ENCODE assay signal across 9 cellular contexts in genomic region chr4:101019313-101019712, GRCh38.
DNase-seq lines count a peak whose midpoint lies in the region; ATAC-seq lines count a peak whose summit lies in the region.
"Had no signal": no experiment of that assay in that cellular context is flagged by ENCODE, and none has a peak within 500 bp of the region (broad histone marks: within the 10 kb centered on the region; RNA-seq: fewer than 3 reads in every experiment).

No MANE protein-coding gene starts in this region.

- no peak overlapping the region for H4K91ac ChIP-seq in mesenchymal stem cell (ENCODE audit: low read length)

- H3K9me3 ChIP-seq in mesenchymal stem cell (ENCODE audit: control insufficient read depth, low read length): no peaks in the 10 kb centered on the region
- H3K9me3 ChIP-seq: esophagus muscularis mucosa had no signal

- H3K18ac ChIP-seq in mesenchymal stem cell (ENCODE audit: low read depth in 1 of 2, low read length in 2 of 2): no peak overlapping the region

- H2BK15ac ChIP-seq in mesenchymal stem cell (ENCODE audit: low read depth, poor library complexity, severe bottlenecking): no peak overlapping the region

- no peak overlapping the region for H2AFZ ChIP-seq in mesenchymal stem cell (ENCODE audit: low read depth, low read length)

- no peaks in the 10 kb centered on the region for H3K27me3 ChIP-seq in mesenchymal stem cell (ENCODE audit: control insufficient read depth in 1 of 2, insufficient read depth in 1 of 2, low read length in 2 of 2)
- H3K27me3 ChIP-seq: esophagus muscularis mucosa had no signal

- H3K4me1 ChIP-seq in mesenchymal stem cell (ENCODE audit: control insufficient read depth, insufficient read depth, low read depth, low read length): peaks cover 8% of the 10 kb centered on the region

- H3K4me3 ChIP-seq in mesenchymal stem cell (ENCODE audit: insufficient read depth in 1 of 2, low read depth in 1 of 2, low read length in 2 of 2): no peak overlapping the region
- H3K4me3 ChIP-seq: esophagus muscularis mucosa had no signal

- peaks cover 23% of the 10 kb centered on the region for H3K36me3 Mint-ChIP-seq in T-helper 2 cell treated with Interferon-gamma antibody and Interleukin-4, amounts not matched to agents 5 μg/mL and 100 μg/mL, for 36 hours (ENCODE audit: low read depth)
- H3K36me3 Mint-ChIP-seq in activated T-helper 1 cell treated with anti-CD3 and anti-CD28 coated beads, Interleukin-12 subunit alpha, Interleukin-12 subunit beta, Interleukin-2, Interleukin-4 antibody, amounts not matched to agents 30 ng/mL and 10 ng/mL and 1 ng/mL, durations not matched to agents 14 hours and 24 hours and 36 hours (ENCODE audit: low read depth): peaks cover 10% of the 10 kb centered on the region

- H3K9ac ChIP-seq in mesenchymal stem cell (ENCODE audit: low read length): no peak overlapping the region

- H3K4me3 Mint-ChIP-seq in T-helper 2 cell treated with Interferon-gamma antibody and Interleukin-4, amounts not matched to agents 5 μg/mL and 100 μg/mL, for 36 hours: peak overlapping the region; percentile 67
- H3K4me3 Mint-ChIP-seq in activated T-helper 1 cell treated with anti-CD3 and anti-CD28 coated beads, Interleukin-12 subunit alpha, Interleukin-12 subunit beta, Interleukin-2, Interleukin-4 antibody, amounts not matched to agents 30 ng/mL and 10 ng/mL and 1 ng/mL, durations not matched to agents 14 hours and 24 hours and 36 hours: peak overlapping the region; percentile 27

- H3K4me1 Mint-ChIP-seq in T-helper 2 cell treated with Interferon-gamma antibody and Interleukin-4, amounts not matched to agents 5 μg/mL and 100 μg/mL, for 36 hours (ENCODE audit: low read depth): peaks cover 62% of the 10 kb centered on the region
- peaks cover 72% of the 10 kb centered on the region for H3K4me1 Mint-ChIP-seq in activated T-helper 1 cell treated with anti-CD3 and anti-CD28 coated beads, Interleukin-12 subunit alpha, Interleukin-12 subunit beta, Interleukin-2, Interleukin-4 antibody, amounts not matched to agents 30 ng/mL and 10 ng/mL and 1 ng/mL, durations not matched to agents 14 hours and 24 hours and 36 hours (ENCODE audit: low read depth)

- intact Hi-C loops in activated T-helper 1 cell treated with anti-CD3 and anti-CD28 coated beads, Interleukin-12 subunit alpha, Interleukin-12 subunit beta, Interleukin-2, Interleukin-4 antibody, amounts not matched to agents 30 ng/mL and 10 ng/mL and 1 ng/mL, durations not matched to agents 14 hours and 24 hours and 36 hours (cut with micrococcal nuclease): loop anchor here (5.0 to 10.0 kb wide), 2 partner anchors 1072 to 1325 kb away; partner anchors contain the start of genes DNAJB14 and SLC39A8
- intact Hi-C loops in posterior vena cava (cut with DNase I): no loop called here

- peaks cover 0 to 13% of the 10 kb centered on the region in 2 experiments for H3K36me3 ChIP-seq in mesenchymal stem cell (ENCODE audit: control insufficient read depth in 1 of 2, insufficient read depth in 2 of 2, low read depth in 1 of 2, low read length in 2 of 2)
- H3K36me3 ChIP-seq: esophagus muscularis mucosa had no signal

- no peak overlapping the region for H3K4me2 ChIP-seq in mesenchymal stem cell (ENCODE audit: low read length, poor library complexity, severe bottlenecking)

- 100% methylated on average over 3 of the region's 4 CpGs for WGBS in mesenchymal stem cell

- no peak overlapping the region for H3K14ac ChIP-seq in mesenchymal stem cell (ENCODE audit: low read length in 2 of 2)

- H2BK120ac ChIP-seq in mesenchymal stem cell (ENCODE audit: low read depth, low read length): no peak overlapping the region

- no peak overlapping the region for H3K4ac ChIP-seq in mesenchymal stem cell (ENCODE audit: low read depth in 1 of 2, low read length in 2 of 2)

- no peak overlapping the region for H2BK5ac ChIP-seq in mesenchymal stem cell (ENCODE audit: low read depth, low read length, poor library complexity, severe bottlenecking)

- peak overlapping the region; percentile 95 for H3K27ac Mint-ChIP-seq in T-helper 2 cell treated with Interferon-gamma antibody and Interleukin-4, amounts not matched to agents 5 μg/mL and 100 μg/mL, for 36 hours
- H3K27ac Mint-ChIP-seq in activated T-helper 1 cell treated with anti-CD3 and anti-CD28 coated beads, Interleukin-12 subunit alpha, Interleukin-12 subunit beta, Interleukin-2, Interleukin-4 antibody, amounts not matched to agents 30 ng/mL and 10 ng/mL and 1 ng/mL, durations not matched to agents 14 hours and 24 hours and 36 hours: peak overlapping the region; percentile 81

- no peaks in the 10 kb centered on the region for H3K9me3 Mint-ChIP-seq in T-helper 2 cell treated with Interferon-gamma antibody and Interleukin-4, amounts not matched to agents 5 μg/mL and 100 μg/mL, for 36 hours
- peaks cover 5% of the 10 kb centered on the region for H3K9me3 Mint-ChIP-seq in activated T-helper 1 cell treated with anti-CD3 and anti-CD28 coated beads, Interleukin-12 subunit alpha, Interleukin-12 subunit beta, Interleukin-2, Interleukin-4 antibody, amounts not matched to agents 30 ng/mL and 10 ng/mL and 1 ng/mL, durations not matched to agents 14 hours and 24 hours and 36 hours

- peak overlapping the region; percentile 81 for H3K27ac ChIP-seq in mesenchymal stem cell (ENCODE audit: low read length, poor library complexity, severe bottlenecking)
- H3K27ac ChIP-seq: esophagus muscularis mucosa had no signal

- no peaks in the 10 kb centered on the region for H3K79me1 ChIP-seq in mesenchymal stem cell (replicated peaks; ENCODE audit: low read length, poor library complexity, severe bottlenecking)

- H2AK5ac ChIP-seq in mesenchymal stem cell (ENCODE audit: low read length, severe bottlenecking): peak overlapping the region; percentile 42

- ATAC-seq in GM21737 (IDR thresholded peaks at IDR 0.05; ENCODE audit: unreplicated experiment) (peak; percentile 1), HG02870 (IDR thresholded peaks at IDR 0.05; ENCODE audit: unreplicated experiment) (no peak)

- no peak overlapping the region for H4K8ac ChIP-seq in mesenchymal stem cell (ENCODE audit: low read length)

- H3K27me3 Mint-ChIP-seq in T-helper 2 cell treated with Interferon-gamma antibody and Interleukin-4, amounts not matched to agents 5 μg/mL and 100 μg/mL, for 36 hours (ENCODE audit: low read depth): no peaks in the 10 kb centered on the region
- no peaks in the 10 kb centered on the region for H3K27me3 Mint-ChIP-seq in activated T-helper 1 cell treated with anti-CD3 and anti-CD28 coated beads, Interleukin-12 subunit alpha, Interleukin-12 subunit beta, Interleukin-2, Interleukin-4 antibody, amounts not matched to agents 30 ng/mL and 10 ng/mL and 1 ng/mL, durations not matched to agents 14 hours and 24 hours and 36 hours (ENCODE audit: insufficient read depth)

- peak overlapping the region in 1 of 2 experiments; percentile 47 for H2BK12ac ChIP-seq in mesenchymal stem cell (ENCODE audit: low read length in 2 of 2)

- H3K23ac ChIP-seq in mesenchymal stem cell (ENCODE audit: low read length in 2 of 2): no peak overlapping the region

- DNase-seq in T-helper 2 cell treated with Interferon-gamma antibody and Interleukin-4, amounts not matched to agents 5 μg/mL and 100 μg/mL, for 36 hours (ENCODE audit: low spot score): no peak
- DNase-seq in T-helper 2 cell (no peak), mesenchymal stem cell (no peak), islet precursor cell (no peak), posterior vena cava (ENCODE audit: low spot score) (no peak)
- DNase-seq in activated T-helper 1 cell treated with anti-CD3 and anti-CD28 coated beads, Interleukin-12 subunit alpha, Interleukin-12 subunit beta, Interleukin-2, Interleukin-4 antibody, amounts not matched to agents 30 ng/mL and 10 ng/mL and 1 ng/mL, durations not matched to agents 14 hours and 24 hours and 36 hours (ENCODE audit: low spot score): no peak
